Comparison of ENCODE assay signal across 2 cellular contexts in genomic region chr6:161066511-161066910, GRCh38.
A peak's percentile ranks its signal among the peaks of the same experiment; 100 is the strongest.
TF ChIP-seq lines count a peak whose summit lies in the region.

No MANE protein-coding gene starts in this region.

TF ChIP-seq in IMR-90, 13 proteins besides CTCF, POLR2A, EP300 and RAD21:
- TF ChIP-seq CEBPB (IDR thresholded peaks at IDR 0.05; ENCODE audit: low read depth, low read length) (no peak), MAFK (IDR thresholded peaks at IDR 0.05; ENCODE audit: low read depth, low read length) (no peak), MAZ (IDR thresholded peaks at IDR 0.05; ENCODE audit: borderline replicate concordance, low read depth, low read length) (no peak), RCOR1 (IDR thresholded peaks at IDR 0.05; ENCODE audit: insufficient replicate concordance, low read length) (no peak), USF2 (IDR thresholded peaks at IDR 0.05; ENCODE audit: low read depth, low read length) (no peak), CHD1 (IDR thresholded peaks at IDR 0.05; ENCODE audit: low read depth, low read length) (no peak), BHLHE40 (IDR thresholded peaks at IDR 0.05; ENCODE audit: low read depth, low read length) (no peak), NFE2L2 (IDR thresholded peaks at IDR 0.05; ENCODE audit: low read depth, low read length) (no peak), ELK1 (IDR thresholded peaks at IDR 0.05; ENCODE audit: borderline replicate concordance, low read depth, low read length) (no peak), SMC3 (IDR thresholded peaks at IDR 0.05; ENCODE audit: low read depth, low read length) (no peak), RFX5 (IDR thresholded peaks at IDR 0.05; ENCODE audit: low read depth, low read length) (no peak), MXI1 (IDR thresholded peaks at IDR 0.05; ENCODE audit: borderline replicate concordance, low read depth, low read length) (no peak), FOS (IDR thresholded peaks at IDR 0.05; ENCODE audit: low read depth, low read length) (no peak)

TF ChIP-seq in K562, 482 proteins besides CTCF, POLR2A, EP300 and RAD21:
- TF ChIP-seq NFYB (IDR thresholded peaks at IDR 0.05; ENCODE audit: extremely low read depth, insufficient read length): no peak
- 0 out of 2 replicates have a peak, but pooled peaks have one; percentile 64 for TF ChIP-seq ZNF431 (CRISPR knock-in tag; IDR thresholded peaks at IDR 0.05)
